In the genomic region with DNA sequence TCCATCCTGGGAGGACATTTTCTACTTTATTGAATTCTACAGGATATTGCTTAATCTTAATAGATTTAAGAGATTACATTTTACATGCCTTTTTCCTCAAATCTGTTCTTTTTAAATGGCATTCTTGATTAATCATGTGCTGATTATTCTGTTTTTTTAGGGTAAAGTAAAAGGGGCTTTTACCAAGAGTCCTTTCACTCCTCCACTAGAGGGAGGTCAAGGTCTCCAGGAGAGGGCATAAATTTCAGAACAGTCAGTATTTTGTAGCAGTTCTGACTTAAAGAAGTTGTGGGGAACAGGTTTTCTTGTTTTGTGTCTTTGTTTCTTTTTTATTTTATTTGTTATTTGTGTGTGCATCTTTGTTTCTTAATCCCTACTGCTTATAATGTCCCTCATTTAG, we compare ENCODE assay signal across 7 cellular contexts. TPM values are rescaled to one million over a fixed set of nuclear protein-coding genes. Genes with fewer than 3 reads are reported as not detected.
DNase-seq lines count a peak whose midpoint lies in the region; FAIRE-seq and TF ChIP-seq lines count a peak whose summit lies in the region.

No MANE protein-coding gene starts in this region.

- no peak overlapping the region for H3K4me2 ChIP-seq in Loucy (ENCODE audit: low read depth, low read length, poor library complexity, severe bottlenecking)

- no peaks in the 10 kb centered on the region for H3K9me3 ChIP-seq in Loucy (ENCODE audit: insufficient read depth, low read depth, low read length)

- H3K79me2 ChIP-seq in Loucy (ENCODE audit: insufficient read depth, low read length), result no peaks in the 10 kb centered on the region

- no peak overlapping the region for H2AFZ ChIP-seq in Loucy (ENCODE audit: low read length)

- H3K9ac ChIP-seq in Loucy (ENCODE audit: low read depth, low read length, poor library complexity, severe bottlenecking), result no peak overlapping the region

- H3K27me3 ChIP-seq in Loucy (ENCODE audit: insufficient read depth, low read length, poor library complexity, severe bottlenecking) (no peaks in the 10 kb centered on the region), bronchial epithelial cell (ENCODE audit: control insufficient read depth, insufficient read depth, low read length) (no peaks in the 10 kb centered on the region)

- no peaks in the 10 kb centered on the region for H3K4me1 ChIP-seq in Loucy (ENCODE audit: insufficient read depth, low read length, poor library complexity, severe bottlenecking)

- no peak for FAIRE-seq in bronchial epithelial cell (lab: Jason Lieb, UNC)

- H3K4me3 ChIP-seq in Loucy (ENCODE audit: low read length, poor library complexity, severe bottlenecking) (no peak overlapping the region), bronchial epithelial cell (ENCODE audit: low read depth, low read length) (no peak overlapping the region)

- H3F3A ChIP-seq in Loucy (ENCODE audit: low read depth), result no peaks in the 10 kb centered on the region

- H4K20me1 ChIP-seq in Loucy (ENCODE audit: insufficient read depth, low read length, poor library complexity, severe bottlenecking), result no peaks in the 10 kb centered on the region

- no peaks in the 10 kb centered on the region for H3K9me2 ChIP-seq in Loucy (replicated peaks; ENCODE audit: low read depth, low read length)

- peak; percentile 18 for DNase-seq in bronchial epithelial cell (ENCODE audit: low read depth)
- peak; percentile 31 to 74 for DNase-seq in lung microvascular endothelial cell (ENCODE audit: low read depth in 2 of 2)
- DNase-seq in activated CD4-positive, alpha-beta T cell treated with anti-CD3 and anti-CD28 coated beads, Interleukin-2, amount 50 U/mL, for 1 hour, result no peak
- no peak for DNase-seq in NCI-H1105 treated with DMSO at 0.1 percent for 48 hours (lab: John Stamatoyannopoulos, UW)
- DNase-seq in T-helper 1 cell, result no peak

- H3K36me3 ChIP-seq in Loucy (ENCODE audit: insufficient read depth, low read length), result peaks cover 91% of the 10 kb centered on the region
- H3K36me3 ChIP-seq in bronchial epithelial cell (ENCODE audit: control insufficient read depth, insufficient read depth, low read length), result peaks cover 14% of the 10 kb centered on the region

- TF ChIP-seq CTCF in GM12874 (IDR thresholded peaks at IDR 0.05; ENCODE audit: insufficient read depth, low read depth, low read length) (peak; percentile 49), Loucy (conservative IDR thresholded peaks at IDR 0.05; ENCODE audit: low read length) (peak; percentile 90), bronchial epithelial cell (IDR thresholded peaks at IDR 0.05; ENCODE audit: insufficient read depth, low read length, severe bottlenecking) (peak; percentile 46)

RNA-seq across cellular contexts. Expression of a gene that starts 25.4 kb away (rescaled TPM):
- 41.1 and 42.5 TPM in 2 replicates for total RNA-seq in bronchial epithelial cell
- total RNA-seq in lung microvascular endothelial cell, result 37.0 and 44.4 TPM in 2 replicates

Comparison
In these comparisons a context has a peak if more than half of its experiments do, and no peak if none do; other contexts are left out.
1. DNase-seq: peak in bronchial epithelial cell (single experiment) and lung microvascular endothelial cell (2 of 2); none in activated CD4-positive, alpha-beta T cell treated with anti-CD3 and anti-CD28 coated beads, Interleukin-2, amount 50 U/mL, for 1 hour (single experiment), NCI-H1105 treated with DMSO at 0.1 percent for 48 hours (single experiment) and T-helper 1 cell (0 of 5).
2. Peak in every context shown above with its lines, with median percentiles within 50 percentile points of each other: CTCF ChIP-seq.